8 cellular contexts compared by ENCODE assay signal in genomic region chrX:119757646-119757978, GRCh38. TPM values are rescaled to one million over a fixed set of nuclear protein-coding genes. Genes with fewer than 3 reads are reported as not detected.
DNase-seq lines count a peak whose midpoint lies in the region; ATAC-seq and TF ChIP-seq lines count a peak whose summit lies in the region.

No MANE protein-coding gene starts in this region.

- DNase-seq in NCI-H510A (lab: John Stamatoyannopoulos, UW) (peak; percentile 45), osteoblast (ENCODE audit: insufficient read length, low spot score, missing footprints) (peak; percentile 19), iPS-NIHi11 (ENCODE audit: low spot score) (no peak)
- no peak for DNase-seq in effector memory CD4-positive, alpha-beta T cell
- DNase-seq in stimulated activated CD4-positive, alpha-beta T cell treated with anti-CD3 and anti-CD28 coated beads, Interleukin-1b, Interleukin-23, amount 100 ng/mL, for 48 hours = no peak
- no peak for DNase-seq in stimulated activated CD4-positive, alpha-beta T cell treated with anti-CD3 and anti-CD28 coated beads, Interleukin-4, amount 100 ng/mL, for 4 hours

- H3F3A ChIP-seq in DOHH2 (ENCODE audit: control insufficient read depth, insufficient read depth) = peaks cover 31% of the 10 kb centered on the region

- H4K20me1 ChIP-seq in DOHH2 (ENCODE audit: control insufficient read depth, insufficient read depth, low read depth, low read length) (no peaks in the 10 kb centered on the region), osteoblast (ENCODE audit: insufficient read depth, low read length) (no peaks in the 10 kb centered on the region)

- ATAC-seq in GM18498 (IDR thresholded peaks at IDR 0.05; ENCODE audit: unreplicated experiment) = no peak

- H3K9me3 ChIP-seq in DOHH2 (ENCODE audit: control insufficient read depth, insufficient read depth, low read length) (no peaks in the 10 kb centered on the region), osteoblast (ENCODE audit: low read depth, low read length) (no peaks in the 10 kb centered on the region)
- no peaks in the 10 kb centered on the region for H3K9me3 ChIP-seq in effector memory CD4-positive, alpha-beta T cell (ENCODE audit: control insufficient read depth, low read length)

- H3K4me3 ChIP-seq in DOHH2 (ENCODE audit: low read length) = peak overlapping the region; percentile 78
- peak overlapping the region; percentile 64 for H3K4me3 ChIP-seq in effector memory CD4-positive, alpha-beta T cell (ENCODE audit: insufficient read depth, low read depth, low read length, poor library complexity, severe bottlenecking)
- H3K4me3 ChIP-seq in osteoblast (ENCODE audit: insufficient read depth, low read length) = no peak overlapping the region

- peak overlapping the region; percentile 59 for H2AFZ ChIP-seq in osteoblast (ENCODE audit: low read length)

- TF ChIP-seq CTCF in DOHH2 (IDR thresholded peaks at IDR 0.05; ENCODE audit: low read depth, low read length, poor library complexity, severe bottlenecking) = no peak
- TF ChIP-seq CTCF in osteoblast (IDR thresholded peaks at IDR 0.05; ENCODE audit: extremely low read depth, low read depth, low read length) = no peak

- no peaks in the 10 kb centered on the region for H3K79me2 ChIP-seq in DOHH2 (ENCODE audit: control insufficient read depth, low read length)
- H3K79me2 ChIP-seq in osteoblast (ENCODE audit: insufficient read depth, low read length) = no peaks in the 10 kb centered on the region

- no peaks in the 10 kb centered on the region for H3K9me2 ChIP-seq in DOHH2 (replicated peaks; ENCODE audit: control insufficient read depth, low read length)

- no peaks in the 10 kb centered on the region for H3K27me3 ChIP-seq in DOHH2 (ENCODE audit: control insufficient read depth, low read length)
- H3K27me3 ChIP-seq in effector memory CD4-positive, alpha-beta T cell (replicated peaks; ENCODE audit: control insufficient read depth, insufficient read depth, low read length, poor library complexity, severe bottlenecking) = no peaks in the 10 kb centered on the region
- no peaks in the 10 kb centered on the region for H3K27me3 ChIP-seq in osteoblast (ENCODE audit: insufficient read depth, low read length)

- H3K4me1 ChIP-seq in DOHH2 (ENCODE audit: control insufficient read depth, low read length) (peaks cover 68% of the 10 kb centered on the region), osteoblast (ENCODE audit: insufficient read depth, low read length) (peaks cover 2% of the 10 kb centered on the region)
- H3K4me1 ChIP-seq in effector memory CD4-positive, alpha-beta T cell (ENCODE audit: control insufficient read depth, insufficient read depth, low read length, poor library complexity, severe bottlenecking) = peaks cover 32% of the 10 kb centered on the region

- peak overlapping the region; percentile 100 for H3K27ac ChIP-seq in DOHH2 (ENCODE audit: low read depth, low read length)
- H3K27ac ChIP-seq in effector memory CD4-positive, alpha-beta T cell (ENCODE audit: insufficient read depth, low read length, poor library complexity, severe bottlenecking) = peak overlapping the region; percentile 61
- no peak overlapping the region for H3K27ac ChIP-seq in osteoblast (ENCODE audit: low read depth, low read length)

- peak overlapping the region; percentile 95 for H3K4me2 ChIP-seq in DOHH2 (ENCODE audit: low read length)
- peak overlapping the region; percentile 71 for H3K4me2 ChIP-seq in osteoblast (ENCODE audit: insufficient read depth, low read length)

- H3K36me3 ChIP-seq in DOHH2 (ENCODE audit: control insufficient read depth, low read length) (no peaks in the 10 kb centered on the region), osteoblast (ENCODE audit: insufficient read depth, low read length) (no peaks in the 10 kb centered on the region)
- no peaks in the 10 kb centered on the region for H3K36me3 ChIP-seq in effector memory CD4-positive, alpha-beta T cell (ENCODE audit: control insufficient read depth, insufficient read depth, low read length)

RNA-seq across cellular contexts. Expression of gene SOWAHD, which starts 0.8 kb away (rescaled TPM):
- under 0.01 and 0.72 TPM in 2 replicates for total RNA-seq in osteoblast

RNA-seq across cellular contexts. Expression of gene RPL39, which starts 33.8 kb away (rescaled TPM):
- total RNA-seq in osteoblast = 1,554 and 1,740 TPM in 2 replicates

Comparison
In these comparisons a context has a peak if more than half of its experiments do, and no peak if none do; other contexts are left out.
1. DNase-seq: peak in NCI-H510A (single experiment) and osteoblast (single experiment); none in effector memory CD4-positive, alpha-beta T cell (0 of 3), stimulated activated CD4-positive, alpha-beta T cell treated with anti-CD3 and anti-CD28 coated beads, Interleukin-1b, Interleukin-23, amount 100 ng/mL, for 48 hours (single experiment), stimulated activated CD4-positive, alpha-beta T cell treated with anti-CD3 and anti-CD28 coated beads, Interleukin-4, amount 100 ng/mL, for 4 hours (0 of 2) and iPS-NIHi11 (single experiment).